20 cellular contexts compared by ENCODE assay signal in genomic region chr9:95307538-95307937, GRCh38.
"Had no signal": no experiment of that assay in that cellular context is flagged by ENCODE, and none has a peak within 500 bp of the region (broad histone marks: within the 10 kb centered on the region; RNA-seq: fewer than 3 reads in every experiment).

No MANE protein-coding gene starts in this region.

- H3K4me3 ChIP-seq: ascending aorta, gastrocnemius medialis, left ventricle myocardium inferior, pancreas, sigmoid colon, thoracic aorta, upper lobe of right lung had no signal

- H3K9me3 ChIP-seq: ascending aorta, gastrocnemius medialis, left ventricle myocardium inferior, pancreas, sigmoid colon, thoracic aorta, upper lobe of right lung had no signal

- H3K4me1 ChIP-seq: ascending aorta, left ventricle myocardium inferior had no signal

- H3K36me3 ChIP-seq: ascending aorta, gastrocnemius medialis, left ventricle myocardium inferior, pancreas, sigmoid colon, thoracic aorta, upper lobe of right lung had no signal

- DNase-seq: activated B cell treated with CpG ODN at 0.5 μM for 24 hours; activated CD4-positive, alpha-beta T cell treated with anti-CD3 and anti-CD28 coated beads, Interleukin-2, amount 10 ng/mL, durations not matched to agents 24 days and 14 days; activated CD8-positive, alpha-beta memory T cell treated with anti-CD3 and anti-CD28 coated beads, Interleukin-2, amount 50 U/mL, for 4 hours; activated naive CD4-positive, alpha-beta T cell treated with anti-CD3 and anti-CD28 coated beads, Interleukin-2, amount 10 ng/mL, durations not matched to agents 7 days and 5 days; activated T-cell treated with anti-CD3 and anti-CD28 coated beads, Interleukin-2, amount 50 U/mL, for 4 hours; cortex of kidney; erythroblast; gastrocnemius medialis; head of caudate nucleus; kidney; left ventricle myocardium inferior; naive thymus-derived CD8-positive, alpha-beta T cell; pancreas; sigmoid colon; stimulated activated naive B cell treated with anti-CD40 and anti-IgM and Interleukin-4, amounts not matched to agents 10 μg/mL and 1 μg/mL and 100 μg/mL, for 72 hours; upper lobe of right lung had no signal

- H3K27ac Mint-ChIP-seq: activated B cell treated with CpG ODN at 0.5 μM for 24 hours; activated CD4-positive, alpha-beta T cell treated with anti-CD3 and anti-CD28 coated beads, Interleukin-2, amount 10 ng/mL, durations not matched to agents 24 days and 14 days; activated naive CD4-positive, alpha-beta T cell treated with anti-CD3 and anti-CD28 coated beads, Interleukin-2, amount 10 ng/mL, durations not matched to agents 7 days and 5 days; naive thymus-derived CD8-positive, alpha-beta T cell; stimulated activated naive B cell treated with anti-CD40 and anti-IgM and Interleukin-4, amounts not matched to agents 10 μg/mL and 1 μg/mL and 100 μg/mL, for 72 hours; T-helper 2 cell treated with Interferon-gamma antibody and Interleukin-4, amounts not matched to agents 5 μg/mL and 100 μg/mL, for 36 hours had no signal

- H3K36me3 Mint-ChIP-seq: naive thymus-derived CD8-positive, alpha-beta T cell had no signal

- ATAC-seq: activated T-cell treated with anti-CD3 and anti-CD28 coated beads, Interleukin-2, amount 50 U/mL, for 4 hours; gastrocnemius medialis; naive thymus-derived CD8-positive, alpha-beta T cell; pancreas; stimulated activated naive B cell treated with anti-CD40 and anti-IgM and Interleukin-4, amounts not matched to agents 10 μg/mL and 1 μg/mL and 100 μg/mL, for 72 hours; upper lobe of right lung had no signal

- H3K9me3 Mint-ChIP-seq: activated B cell treated with CpG ODN at 0.5 μM for 24 hours; activated naive CD4-positive, alpha-beta T cell treated with anti-CD3 and anti-CD28 coated beads, Interleukin-2, amount 10 ng/mL, durations not matched to agents 7 days and 5 days; activated T-cell treated with anti-CD3 and anti-CD28 coated beads, Interleukin-2, amount 50 U/mL, for 4 hours; naive thymus-derived CD8-positive, alpha-beta T cell; T-helper 2 cell treated with Interferon-gamma antibody and Interleukin-4, amounts not matched to agents 5 μg/mL and 100 μg/mL, for 36 hours had no signal

- H3K4me3 Mint-ChIP-seq: activated B cell treated with CpG ODN at 0.5 μM for 24 hours; activated CD4-positive, alpha-beta T cell treated with anti-CD3 and anti-CD28 coated beads, Interleukin-2, amount 10 ng/mL, durations not matched to agents 24 days and 14 days; activated naive CD4-positive, alpha-beta T cell treated with anti-CD3 and anti-CD28 coated beads, Interleukin-2, amount 10 ng/mL, durations not matched to agents 7 days and 5 days; activated T-cell treated with anti-CD3 and anti-CD28 coated beads, Interleukin-2, amount 50 U/mL, for 4 hours; naive thymus-derived CD8-positive, alpha-beta T cell; stimulated activated naive B cell treated with anti-CD40 and anti-IgM and Interleukin-4, amounts not matched to agents 10 μg/mL and 1 μg/mL and 100 μg/mL, for 72 hours; T-helper 2 cell treated with Interferon-gamma antibody and Interleukin-4, amounts not matched to agents 5 μg/mL and 100 μg/mL, for 36 hours had no signal

- FAIRE-seq: endometrium, kidney, pancreas had no signal
